In genomic region chr11:65112551-65113360, GRCh38 we compare ENCODE assay signal across 8 cellular contexts. TPM values are rescaled to one million over a fixed set of nuclear protein-coding genes. Genes with fewer than 3 reads are reported as not detected.
DNase-seq lines count a peak whose midpoint lies in the region; ATAC-seq, FAIRE-seq and TF ChIP-seq lines count a peak whose summit lies in the region.

No MANE protein-coding gene starts in this region.

- FAIRE-seq in HTR-8/SVneo (lab: Jason Lieb, UNC): no peak

- peak; percentile 58 for ATAC-seq in left lobe of liver

- H3K4me3 ChIP-seq in cardiac fibroblast (replicated peaks in 1 of 2; ENCODE audit: low read depth in 2 of 2, low read length in 2 of 2): peak overlapping the region; percentile 41 to 49

- DNase-seq in 8988T: peak; percentile 82
- peak; percentile 51 to 52 for DNase-seq in Kasumi-1 (lab: John Stamatoyannopoulos, UW)
- peak; percentile 40 to 50 for DNase-seq in cardiac fibroblast (ENCODE audit: low read depth in 2 of 2)
- DNase-seq in left lobe of liver (ENCODE audit: low spot score): peak; percentile 75
- peak; percentile 79 for DNase-seq in stimulated activated CD4-positive, alpha-beta T cell treated with anti-CD3 and anti-CD28 coated beads, Interleukin-4, amount 100 ng/mL, for 1 hour
- DNase-seq in HTR-8/SVneo (ENCODE audit: insufficient read length, low spot score): no peak

- TF ChIP-seq CTCF in GM12874 (IDR thresholded peaks at IDR 0.05; ENCODE audit: insufficient read depth, low read depth, low read length): peak; percentile 99
- TF ChIP-seq CTCF in VCaP (conservative IDR thresholded peaks at IDR 0.05): peak; percentile 100
- TF ChIP-seq CTCF in cardiac fibroblast (IDR thresholded peaks at IDR 0.05; ENCODE audit: low read depth, low read length): peak; percentile 43

- H3K27ac ChIP-seq in VCaP: peak overlapping the region; percentile 100

RNA-seq across cellular contexts. Expression of gene TM7SF2, which starts 1.1 kb away (rescaled TPM):
- 97.6 TPM for total RNA-seq in left lobe of liver

RNA-seq across cellular contexts. Expression of gene ZNHIT2, which starts 4.7 kb away (rescaled TPM):
- total RNA-seq in left lobe of liver: 8.8 TPM

RNA-seq across cellular contexts. Expression of gene FAU, which starts 9.2 kb away (rescaled TPM):
- 430 TPM for total RNA-seq in left lobe of liver

RNA-seq across cellular contexts. Expression of gene MRPL49, which starts 9.4 kb away (rescaled TPM):
- 31.3 TPM for total RNA-seq in left lobe of liver

RNA-seq across cellular contexts. Expression of gene VPS51, which starts 16.7 kb away (rescaled TPM):
- 55.1 TPM for total RNA-seq in left lobe of liver

Comparison
In these comparisons a context has a peak if more than half of its experiments do, and no peak if none do; other contexts are left out.
1. CTCF ChIP-seq: peak in every context shown above with its lines; median percentile 100 in VCaP; 99 in GM12874; 43 in cardiac fibroblast.